ENCODE assay signal across 1 cellular context in the genomic region with DNA sequence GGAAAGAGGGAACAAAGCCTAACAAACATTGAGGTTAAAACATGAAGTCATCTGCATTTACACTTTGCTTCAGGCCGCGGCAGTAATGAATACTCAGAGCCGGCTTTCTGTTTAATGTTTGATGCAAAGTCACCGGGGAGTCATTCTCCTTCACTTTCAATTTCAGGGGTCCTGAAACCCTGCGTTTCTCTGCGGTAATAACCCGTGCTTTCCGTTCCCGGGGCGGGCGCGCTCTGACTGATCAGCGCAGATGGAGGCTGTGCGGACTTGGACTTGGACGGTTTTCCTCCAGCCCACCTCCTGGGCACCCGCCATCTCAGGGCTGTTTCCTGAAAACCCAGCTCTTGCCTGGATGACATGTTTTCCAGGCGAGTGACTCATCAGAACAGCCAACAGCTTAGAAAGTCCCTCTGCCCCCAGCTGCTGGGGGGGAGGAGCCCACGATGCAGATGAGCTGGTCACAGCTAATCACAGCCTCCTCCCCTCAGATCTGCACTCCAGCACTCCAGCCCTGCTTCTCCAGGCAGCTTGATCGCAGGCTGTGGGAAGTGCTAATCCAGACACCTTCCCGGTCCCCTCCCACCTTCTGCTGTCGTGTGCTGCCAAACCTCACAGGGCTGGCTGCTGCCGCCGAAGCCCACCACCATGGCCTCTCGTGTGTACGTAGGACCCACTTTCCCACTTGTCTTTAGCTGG.
TF ChIP-seq lines count a peak whose summit lies in the region.

No MANE protein-coding gene starts in this region.

TF ChIP-seq in HEK293, 187 proteins besides CTCF, POLR2A, EP300 and RAD21 (continued from another document and continues in another):
- no peak for TF ChIP-seq ZNF19 (tag by site-specific recombination; IDR thresholded peaks at IDR 0.05; ENCODE audit: low read depth)
- TF ChIP-seq ZNF785 (tag by site-specific recombination; IDR thresholded peaks at IDR 0.05), result no peak
- 0 out of 2 replicates have a peak, but pooled peaks have one; percentile 23 for TF ChIP-seq ZNF843 (tag by site-specific recombination; IDR thresholded peaks at IDR 0.05)
- TF ChIP-seq ZBTB44 (tag by site-specific recombination; IDR thresholded peaks at IDR 0.05), result no peak; the same call in 1 of the 2 replicates
- peak; percentile 45; the same call in 1 of the 2 replicates for TF ChIP-seq ZFP69B (tag by site-specific recombination; IDR thresholded peaks at IDR 0.05)
- TF ChIP-seq KLF8 (tag by site-specific recombination; IDR thresholded peaks at IDR 0.05), result peak; percentile 52; the same call in 1 of the 2 replicates
- TF ChIP-seq KLF9 (tag by site-specific recombination; IDR thresholded peaks at IDR 0.05; ENCODE audit: low read depth), result peak; percentile 37; the same call in 1 of the 2 replicates
- TF ChIP-seq GLIS2 (tag by site-specific recombination; IDR thresholded peaks at IDR 0.05), result peak; percentile 43
- TF ChIP-seq ZFP37 (tag by site-specific recombination; IDR thresholded peaks at IDR 0.05), result peak; percentile 80; the same call in 1 of the 2 replicates
- no peak for TF ChIP-seq ZNF391 (tag by site-specific recombination; IDR thresholded peaks at IDR 0.05; ENCODE audit: borderline replicate concordance, low read depth)
- peak; percentile 90 for TF ChIP-seq ZNF660 (tag by site-specific recombination; IDR thresholded peaks at IDR 0.05)
- no peak for TF ChIP-seq ZNF555 (tag by site-specific recombination; conservative IDR thresholded peaks at IDR 0.05)
- TF ChIP-seq TRIM28 (IDR thresholded peaks at IDR 0.05; ENCODE audit: borderline replicate concordance, low read length), result peak; percentile 68; the same call in 1 of the 2 replicates
- no peak for TF ChIP-seq ZNF521 (tag by site-specific recombination; IDR thresholded peaks at IDR 0.05)
- TF ChIP-seq ZNF580 (tag by site-specific recombination; IDR thresholded peaks at IDR 0.05), result no peak
- TF ChIP-seq, protein P1, sequence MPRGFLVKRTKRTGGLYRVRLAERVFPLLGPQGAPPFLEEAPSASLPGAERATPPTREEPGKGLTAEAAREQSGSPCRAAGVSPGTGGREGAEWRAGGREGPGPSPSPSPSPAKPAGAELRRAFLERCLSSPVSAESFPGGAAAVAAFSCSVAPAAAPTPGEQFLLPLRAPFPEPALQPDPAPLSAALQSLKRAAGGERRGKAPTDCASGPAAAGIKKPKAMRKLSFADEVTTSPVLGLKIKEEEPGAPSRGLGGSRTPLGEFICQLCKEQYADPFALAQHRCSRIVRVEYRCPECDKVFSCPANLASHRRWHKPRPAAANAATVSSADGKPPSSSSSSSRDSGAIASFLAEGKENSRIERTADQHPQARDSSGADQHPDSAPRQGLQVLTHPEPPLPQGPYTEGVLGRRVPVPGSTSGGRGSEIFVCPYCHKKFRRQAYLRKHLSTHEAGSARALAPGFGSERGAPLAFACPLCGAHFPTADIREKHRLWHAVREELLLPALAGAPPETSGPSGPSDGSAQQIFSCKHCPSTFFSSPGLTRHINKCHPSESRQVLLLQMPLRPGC (tag by site-specific recombination; IDR thresholded peaks at IDR 0.05), result peak; percentile 56; the same call in 1 of the 2 replicates
- no peak for TF ChIP-seq ZNF654 (tag by site-specific recombination; IDR thresholded peaks at IDR 0.05; ENCODE audit: low read depth)
- peak; percentile 88 for TF ChIP-seq SCRT2 (tag by site-specific recombination; IDR thresholded peaks at IDR 0.05)
- TF ChIP-seq SALL2 (tag by site-specific recombination; IDR thresholded peaks at IDR 0.05; ENCODE audit: borderline replicate concordance), result no peak
- 0 out of 2 replicates have a peak, but pooled peaks have one; percentile 14 for TF ChIP-seq ZNF76 (tag by site-specific recombination; IDR thresholded peaks at IDR 0.05; ENCODE audit: borderline replicate concordance, low read depth)
- no peak for TF ChIP-seq ZNF623 (tag by site-specific recombination; IDR thresholded peaks at IDR 0.05)
- TF ChIP-seq ZNF274 (IDR thresholded peaks at IDR 0.05; ENCODE audit: low read length), result no peak
- no peak for TF ChIP-seq ZNF274 (tag by site-specific recombination; IDR thresholded peaks at IDR 0.05; ENCODE audit: borderline replicate concordance)
- TF ChIP-seq, protein P2, sequence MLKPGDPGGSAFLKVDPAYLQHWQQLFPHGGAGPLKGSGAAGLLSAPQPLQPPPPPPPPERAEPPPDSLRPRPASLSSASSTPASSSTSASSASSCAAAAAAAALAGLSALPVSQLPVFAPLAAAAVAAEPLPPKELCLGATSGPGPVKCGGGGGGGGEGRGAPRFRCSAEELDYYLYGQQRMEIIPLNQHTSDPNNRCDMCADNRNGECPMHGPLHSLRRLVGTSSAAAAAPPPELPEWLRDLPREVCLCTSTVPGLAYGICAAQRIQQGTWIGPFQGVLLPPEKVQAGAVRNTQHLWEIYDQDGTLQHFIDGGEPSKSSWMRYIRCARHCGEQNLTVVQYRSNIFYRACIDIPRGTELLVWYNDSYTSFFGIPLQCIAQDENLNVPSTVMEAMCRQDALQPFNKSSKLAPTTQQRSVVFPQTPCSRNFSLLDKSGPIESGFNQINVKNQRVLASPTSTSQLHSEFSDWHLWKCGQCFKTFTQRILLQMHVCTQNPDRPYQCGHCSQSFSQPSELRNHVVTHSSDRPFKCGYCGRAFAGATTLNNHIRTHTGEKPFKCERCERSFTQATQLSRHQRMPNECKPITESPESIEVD (tag by site-specific recombination; IDR thresholded peaks at IDR 0.05), result no peak
- no peak for TF ChIP-seq ZNF560 (tag by site-specific recombination; IDR thresholded peaks at IDR 0.05; ENCODE audit: borderline replicate concordance)
- TF ChIP-seq ZNF561 (tag by site-specific recombination; IDR thresholded peaks at IDR 0.05; ENCODE audit: borderline replicate concordance), result no peak
- no peak for TF ChIP-seq ZNF510 (tag by site-specific recombination; IDR thresholded peaks at IDR 0.05; ENCODE audit: insufficient replicate concordance)
- peak; percentile 91 for TF ChIP-seq IKZF3 (tag by site-specific recombination; IDR thresholded peaks at IDR 0.05)
- peak; percentile 79; the same call in 1 of the 2 replicates for TF ChIP-seq ZNF335 (tag by site-specific recombination; conservative IDR thresholded peaks at IDR 0.05)
- TF ChIP-seq ZNF311 (tag by site-specific recombination; IDR thresholded peaks at IDR 0.05; ENCODE audit: borderline replicate concordance), result no peak
- TF ChIP-seq ZNF114 (tag by site-specific recombination; IDR thresholded peaks at IDR 0.05), result no peak
- peak; percentile 55; the same call in 1 of the 2 replicates for TF ChIP-seq ZEB2 (tag by site-specific recombination; IDR thresholded peaks at IDR 0.05)
- TF ChIP-seq ZNF266 (tag by site-specific recombination; IDR thresholded peaks at IDR 0.05; ENCODE audit: low read depth), result no peak
- no peak for TF ChIP-seq ZNF433 (tag by site-specific recombination; IDR thresholded peaks at IDR 0.05; ENCODE audit: low read depth)
- TF ChIP-seq, protein P3, sequence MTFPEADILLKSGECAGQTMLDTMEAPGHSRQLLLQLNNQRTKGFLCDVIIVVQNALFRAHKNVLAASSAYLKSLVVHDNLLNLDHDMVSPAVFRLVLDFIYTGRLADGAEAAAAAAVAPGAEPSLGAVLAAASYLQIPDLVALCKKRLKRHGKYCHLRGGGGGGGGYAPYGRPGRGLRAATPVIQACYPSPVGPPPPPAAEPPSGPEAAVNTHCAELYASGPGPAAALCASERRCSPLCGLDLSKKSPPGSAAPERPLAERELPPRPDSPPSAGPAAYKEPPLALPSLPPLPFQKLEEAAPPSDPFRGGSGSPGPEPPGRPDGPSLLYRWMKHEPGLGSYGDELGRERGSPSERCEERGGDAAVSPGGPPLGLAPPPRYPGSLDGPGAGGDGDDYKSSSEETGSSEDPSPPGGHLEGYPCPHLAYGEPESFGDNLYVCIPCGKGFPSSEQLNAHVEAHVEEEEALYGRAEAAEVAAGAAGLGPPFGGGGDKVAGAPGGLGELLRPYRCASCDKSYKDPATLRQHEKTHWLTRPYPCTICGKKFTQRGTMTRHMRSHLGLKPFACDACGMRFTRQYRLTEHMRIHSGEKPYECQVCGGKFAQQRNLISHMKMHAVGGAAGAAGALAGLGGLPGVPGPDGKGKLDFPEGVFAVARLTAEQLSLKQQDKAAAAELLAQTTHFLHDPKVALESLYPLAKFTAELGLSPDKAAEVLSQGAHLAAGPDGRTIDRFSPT (tag by site-specific recombination; IDR thresholded peaks at IDR 0.05), result peak; percentile 88
- TF ChIP-seq ZNF2 (tag by site-specific recombination; IDR thresholded peaks at IDR 0.05), result peak; percentile 82
- TF ChIP-seq, protein P4, sequence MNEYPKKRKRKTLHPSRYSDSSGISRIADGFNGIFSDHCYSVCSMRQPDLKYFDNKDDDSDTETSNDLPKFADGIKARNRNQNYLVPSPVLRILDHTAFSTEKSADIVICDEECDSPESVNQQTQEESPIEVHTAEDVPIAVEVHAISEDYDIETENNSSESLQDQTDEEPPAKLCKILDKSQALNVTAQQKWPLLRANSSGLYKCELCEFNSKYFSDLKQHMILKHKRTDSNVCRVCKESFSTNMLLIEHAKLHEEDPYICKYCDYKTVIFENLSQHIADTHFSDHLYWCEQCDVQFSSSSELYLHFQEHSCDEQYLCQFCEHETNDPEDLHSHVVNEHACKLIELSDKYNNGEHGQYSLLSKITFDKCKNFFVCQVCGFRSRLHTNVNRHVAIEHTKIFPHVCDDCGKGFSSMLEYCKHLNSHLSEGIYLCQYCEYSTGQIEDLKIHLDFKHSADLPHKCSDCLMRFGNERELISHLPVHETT (tag by site-specific recombination; IDR thresholded peaks at IDR 0.05), result peak; percentile 80
- peak; percentile 25 for TF ChIP-seq ZBTB26 (tag by site-specific recombination; optimal IDR thresholded peaks at IDR 0.05)
- TF ChIP-seq MEIS1 (CRISPR knock-in tag; IDR thresholded peaks at IDR 0.05; ENCODE audit: borderline replicate concordance), result no peak
- TF ChIP-seq ZNF10 (tag by site-specific recombination; IDR thresholded peaks at IDR 0.05), result 0 out of 2 replicates have a peak, but pooled peaks have one; percentile 19
- TF ChIP-seq ZFP3 (tag by site-specific recombination; IDR thresholded peaks at IDR 0.05; ENCODE audit: low read depth), result no peak
- TF ChIP-seq EGR2 (tag by site-specific recombination; IDR thresholded peaks at IDR 0.05; ENCODE audit: low read depth), result peak; percentile 84
- TF ChIP-seq ZNF121 (tag by site-specific recombination; IDR thresholded peaks at IDR 0.05), result no peak
- peak; percentile 33; the same call in 1 of the 2 replicates for TF ChIP-seq WT1 (tag by site-specific recombination; IDR thresholded peaks at IDR 0.05)
- TF ChIP-seq ZNF677 (tag by site-specific recombination; IDR thresholded peaks at IDR 0.05), result peak; percentile 92
- TF ChIP-seq, protein P5, sequence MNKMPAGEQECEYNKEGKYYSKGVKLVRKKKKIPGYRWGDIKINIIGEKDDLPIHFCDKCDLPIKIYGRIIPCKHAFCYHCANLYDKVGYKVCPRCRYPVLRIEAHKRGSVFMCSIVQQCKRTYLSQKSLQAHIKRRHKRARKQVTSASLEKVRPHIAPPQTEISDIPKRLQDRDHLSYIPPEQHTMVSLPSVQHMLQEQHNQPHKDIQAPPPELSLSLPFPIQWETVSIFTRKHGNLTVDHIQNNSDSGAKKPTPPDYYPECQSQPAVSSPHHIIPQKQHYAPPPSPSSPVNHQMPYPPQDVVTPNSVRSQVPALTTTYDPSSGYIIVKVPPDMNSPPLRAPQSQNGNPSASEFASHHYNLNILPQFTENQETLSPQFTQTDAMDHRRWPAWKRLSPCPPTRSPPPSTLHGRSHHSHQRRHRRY (tag by site-specific recombination; IDR thresholded peaks at IDR 0.05), result no peak
- TF ChIP-seq ZNF174 (tag by site-specific recombination; IDR thresholded peaks at IDR 0.05), result no peak
- no peak for TF ChIP-seq ZBTB48 (tag by site-specific recombination; IDR thresholded peaks at IDR 0.05)
- no peak for TF ChIP-seq ZNF404 (tag by site-specific recombination; IDR thresholded peaks at IDR 0.05)
- TF ChIP-seq, protein P6, sequence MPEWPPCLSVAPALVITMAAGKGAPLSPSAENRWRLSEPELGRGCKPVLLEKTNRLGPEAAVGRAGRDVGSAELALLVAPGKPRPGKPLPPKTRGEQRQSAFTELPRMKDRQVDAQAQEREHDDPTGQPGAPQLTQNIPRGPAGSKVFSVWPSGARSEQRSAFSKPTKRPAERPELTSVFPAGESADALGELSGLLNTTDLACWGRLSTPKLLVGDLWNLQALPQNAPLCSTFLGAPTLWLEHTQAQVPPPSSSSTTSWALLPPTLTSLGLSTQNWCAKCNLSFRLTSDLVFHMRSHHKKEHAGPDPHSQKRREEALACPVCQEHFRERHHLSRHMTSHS (tag by site-specific recombination; IDR thresholded peaks at IDR 0.05), result no peak
- TF ChIP-seq KLF1 (tag by site-specific recombination; IDR thresholded peaks at IDR 0.05), result peak; percentile 24; the same call in 1 of the 2 replicates
- peak; percentile 96 for TF ChIP-seq ZNF600 (tag by site-specific recombination; IDR thresholded peaks at IDR 0.05)
- no peak for TF ChIP-seq OVOL3 (tag by site-specific recombination; IDR thresholded peaks at IDR 0.05)
- TF ChIP-seq PBX3 (CRISPR knock-in tag; IDR thresholded peaks at IDR 0.05), result no peak
- TF ChIP-seq ZNF707 (tag by site-specific recombination; IDR thresholded peaks at IDR 0.05), result no peak
